ENCODE assay signal across 18 cellular contexts in the genomic region with DNA sequence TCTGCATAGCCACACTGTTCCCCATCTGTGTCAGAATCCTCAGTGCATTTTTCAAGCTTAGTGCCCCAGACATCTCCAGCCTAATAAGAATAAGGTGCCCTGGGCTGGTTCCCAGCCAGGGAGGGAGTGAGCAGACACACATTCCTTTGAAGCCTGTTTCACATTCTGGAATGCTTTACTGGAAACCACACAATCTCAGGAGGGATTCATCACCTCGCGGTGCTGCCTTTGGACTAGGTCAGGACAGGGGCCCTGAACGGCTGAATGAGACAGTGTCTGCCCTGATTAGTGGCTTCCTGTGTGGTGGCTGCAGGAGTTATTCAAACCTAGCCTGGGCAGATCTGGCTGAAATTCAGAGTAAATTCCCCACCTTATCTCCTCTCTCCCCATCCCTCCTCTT.
A peak's percentile ranks its signal among the peaks of the same experiment; 100 is the strongest.
DNase-seq lines count a peak whose midpoint lies in the region.
"Had no signal": no experiment of that assay in that cellular context is flagged by ENCODE, and none has a peak within 500 bp of the region (broad histone marks: within the 10 kb centered on the region; RNA-seq: fewer than 3 reads in every experiment).

No MANE protein-coding gene starts in this region.

- DNase-seq in AG08395 (ENCODE audit: low spot score): peak; percentile 78
- DNase-seq in LHCN-M2 (ENCODE audit: low read depth): peak; percentile 40
- peak; percentile 48 for DNase-seq in dedifferentiated amniotic fluid mesenchymal stem cell (ENCODE audit: extremely low spot score)
- peak; percentile 62 for DNase-seq in mesenteric fat pad (ENCODE audit: low spot score)
- no peak for DNase-seq in HPDE6-E6E7 (ENCODE audit: extremely low spot score)
- DNase-seq in DMS53 (lab: John Stamatoyannopoulos, UW): no peak
- DNase-seq in NOMO-1 treated with DMSO at 0.1 percent for 48 hours (lab: John Stamatoyannopoulos, UW; ENCODE audit: unreplicated experiment): no peak
- DNase-seq in DMS114 treated with DMSO at 0.1 percent for 48 hours (lab: John Stamatoyannopoulos, UW; ENCODE audit: unreplicated experiment): no peak
- DNase-seq: activated naive CD8-positive, alpha-beta T cell treated with anti-CD3 and anti-CD28 coated beads, Interleukin-2, amount 10 ng/mL, durations not matched to agents 7 days and 5 days; DMS153; dorsolateral prefrontal cortex; H9; KBM-7; NCI-H1930; NCI-H82; stimulated activated CD4-positive, alpha-beta T cell treated with anti-CD3 and anti-CD28 coated beads, Interleukin-4, amount 100 ng/mL, for 1 hour; stimulated activated naive CD4-positive, alpha-beta T cell treated with Interleukin-2 at 50 U/mL for 16 hours; WERI-Rb-1 had no signal

Comparison
In these comparisons a context has a peak if more than half of its experiments do, and no peak if none do; other contexts are left out.
1. DNase-seq: peak in AG08395 (single experiment), LHCN-M2 (single experiment), dedifferentiated amniotic fluid mesenchymal stem cell (single experiment) and mesenteric fat pad (single experiment); none in HPDE6-E6E7 (single experiment), DMS53 (single experiment), NOMO-1 treated with DMSO at 0.1 percent for 48 hours (single experiment) and DMS114 treated with DMSO at 0.1 percent for 48 hours (single experiment).